In genomic region chr11:46346886-46347636, GRCh38 we compare ENCODE assay signal across 8 cellular contexts. TPM values are rescaled to one million over a fixed set of nuclear protein-coding genes. Genes with fewer than 3 reads are reported as not detected.
DNase-seq lines count a peak whose midpoint lies in the region; ATAC-seq, FAIRE-seq and TF ChIP-seq lines count a peak whose summit lies in the region.

Gene DGKZ, plus strand, starts transcription at chr11:46347463. Its CDS starts 197 bp downstream, at chr11:46347660.

- no peaks in the 10 kb centered on the region for H3K36me3 ChIP-seq in kidney epithelial cell (ENCODE audit: control insufficient read depth, insufficient read depth, low read length)

- peak within 1 kb of the TSS; percentile 99 for H3K4me2 ChIP-seq in A549

- TF ChIP-seq POLR2A in A549 (IDR thresholded peaks at IDR 0.05; ENCODE audit: low read length), result peak; percentile 49

- POLR2A ChIA-PET in A549 (lab: Yijun Ruan, JAX), result interaction anchor here (1.6 kb wide), 1 partner anchor 104 kb away, joined by 4 read pairs; no protein-coding TSS in a partner anchor

- FAIRE-seq in A549 (lab: Jason Lieb, UNC), result no peak

- no peaks in the 10 kb centered on the region for H3K9me3 ChIP-seq in A549

- peak; percentile 83 to 85 for ATAC-seq in A549
- peak; percentile 65 for ATAC-seq in GM18511 (IDR thresholded peaks at IDR 0.05; ENCODE audit: unreplicated experiment)
- ATAC-seq in HG02981 (IDR thresholded peaks at IDR 0.05; ENCODE audit: unreplicated experiment), result peak; percentile 57

- TF ChIP-seq RAD21 in A549 (conservative IDR thresholded peaks at IDR 0.05 in 1 of 2, IDR thresholded peaks at IDR 0.05 in 1 of 2), result peak; percentile 17 to 52; a peak in 3 of 5 replicates

- CTCF ChIA-PET in A549 (lab: Yijun Ruan, JAX), result interaction anchor here (0.6 to 25.2 kb wide), 21 partner anchors 9 to 316 kb away, joined by 3 to 325 read pairs (median 4); partner anchors contain the start of gene CHRM4

- peaks cover 16% of the 10 kb centered on the region for H3K4me1 ChIP-seq in A549

- H3K27ac ChIP-seq in A549, result peak within 1 kb of the TSS; percentile 77 to 96

- H3K4me3 ChIP-seq in A549, result peak within 1 kb of the TSS; percentile 84
- H3K4me3 ChIP-seq in kidney epithelial cell (ENCODE audit: low read depth, low read length), result peak within 1 kb of the TSS; percentile 78

- DNase-seq in A549 (ENCODE audit: low read depth in 1 of 2, low spot score in 1 of 2), result peak; percentile 81 to 82
- peak; percentile 90 for DNase-seq in NCI-H2227 (lab: John Stamatoyannopoulos, UW; ENCODE audit: unreplicated experiment)
- peak; percentile 85 for DNase-seq in activated CD4-positive, alpha-beta T cell treated with anti-CD3 and anti-CD28 coated beads for 1 hour
- DNase-seq in cerebellar nuclear complex (lab: John Stamatoyannopoulos, UW), result peak; percentile 39 to 48
- DNase-seq in kidney epithelial cell (ENCODE audit: low read depth), result no peak
- DNase-seq in stimulated activated CD4-positive, alpha-beta T cell treated with anti-CD3 and anti-CD28 coated beads, Interleukin-15, amount 100 ng/mL, for 48 hours (ENCODE audit: low read depth in 2 of 2), result peak; percentile 72 to 79

- H3K27me3 ChIP-seq in kidney epithelial cell (ENCODE audit: control insufficient read depth, insufficient read depth, low read length), result no peaks in the 10 kb centered on the region

- no peak for TF ChIP-seq EP300 in A549 (IDR thresholded peaks at IDR 0.05)

- WGBS in A549 (ENCODE audit: missing lambda C conversion rate), result 21% methylated on average over 25 of the region's 80 CpGs

- TF ChIP-seq CTCF in A549 (IDR thresholded peaks at IDR 0.05), result peak; percentile 98
- TF ChIP-seq CTCF in kidney epithelial cell (IDR thresholded peaks at IDR 0.05; ENCODE audit: insufficient read depth, low read length, poor library complexity, severe bottlenecking), result no peak

TF ChIP-seq in A549, 52 proteins besides CTCF, POLR2A, EP300 and RAD21:
- no peak for TF ChIP-seq HOXB5 (CRISPR knock-in tag; IDR thresholded peaks at IDR 0.05)
- TF ChIP-seq RCOR1 (IDR thresholded peaks at IDR 0.05; ENCODE audit: low read depth, low read length), result no peak
- peak; percentile 73 for TF ChIP-seq MAX (IDR thresholded peaks at IDR 0.05)
- TF ChIP-seq SMC3 (IDR thresholded peaks at IDR 0.05), result peak; percentile 62
- no peak for TF ChIP-seq EHF (CRISPR knock-in tag; IDR thresholded peaks at IDR 0.05)
- TF ChIP-seq ZC3H11A (IDR thresholded peaks at IDR 0.05), result no peak
- TF ChIP-seq BCL3 (IDR thresholded peaks at IDR 0.05), result peak; percentile 75
- peak; percentile 84; the same call in 1 of the 2 replicates for TF ChIP-seq MYC (IDR thresholded peaks at IDR 0.05; ENCODE audit: borderline replicate concordance, low read length)
- TF ChIP-seq JUN (IDR thresholded peaks at IDR 0.05), result peak in 1 of 2 experiments; percentile 78; a peak in 3 of 5 replicates

RNA-seq across cellular contexts. Expression of gene DGKZ, which starts in this region (rescaled TPM):
- polyA plus RNA-seq in A549 (2011; rRNA removed) (12.8 and 14.5 TPM in 2 replicates), A549 (2017; fragmentation: RNase III; extraction: RNeasy Plus Mini Kit Qiagen cat#74134 plus additional on column Dnase treatment) (28.4 to 30.7 TPM (median 28.4 TPM) in 3 replicates)
- 37.4 and 55.9 TPM in 2 replicates for polyA plus RNA-seq in A549 (2012; cell fraction: cytosol; rRNA removed)
- polyA plus RNA-seq in A549 (2012; cell fraction: nucleus; rRNA removed), result 133 and 174 TPM in 2 replicates
- polyA minus RNA-seq in A549 (2011; rRNA and poly(A)+ RNA removed), result 22.7 and 37.4 TPM in 2 replicates
- total RNA-seq in kidney epithelial cell, result 69.6 and 95.7 TPM in 2 replicates
